Comparison of ENCODE assay signal across 8 cellular contexts in the genomic region with DNA sequence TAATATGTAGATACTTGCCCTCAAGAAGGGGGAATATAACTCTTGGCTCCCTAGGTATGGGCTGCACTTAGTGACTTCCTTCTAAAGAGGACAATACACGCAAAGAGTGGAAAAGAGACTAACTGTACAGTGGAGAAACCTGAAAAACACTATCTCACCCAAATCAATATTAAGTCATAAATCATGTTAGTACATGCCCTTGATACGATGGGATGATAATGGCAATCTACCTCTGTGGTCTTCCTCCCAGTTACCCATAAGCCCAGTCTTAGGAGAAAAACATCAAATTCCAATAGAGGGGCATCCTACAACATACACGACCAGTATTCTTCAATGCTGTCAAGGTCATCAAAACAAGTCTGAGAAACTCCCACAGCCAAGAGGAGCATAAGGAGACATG. TPM values are rescaled to one million over a fixed set of nuclear protein-coding genes. Genes with fewer than 3 reads are reported as not detected.
A peak's percentile ranks its signal among the peaks of the same experiment; 100 is the strongest.
DNase-seq lines count a peak whose midpoint lies in the region; ATAC-seq and TF ChIP-seq lines count a peak whose summit lies in the region.

No MANE protein-coding gene starts in this region.

- H3K4me3 ChIP-seq in right atrium auricular region: peak overlapping the region; percentile 86 to 89
- H3K4me3 ChIP-seq in body of pancreas: no peak overlapping the region
- peak overlapping the region; percentile 68 for H3K4me3 ChIP-seq in mesodermal cell (ENCODE audit: extremely low read depth, insufficient read depth, low read length, poor library complexity, severe bottlenecking)

- TF ChIP-seq CTCF in right atrium auricular region (IDR thresholded peaks at IDR 0.05): no peak
- TF ChIP-seq CTCF in body of pancreas (IDR thresholded peaks at IDR 0.05): no peak

- H3K36me3 ChIP-seq in right atrium auricular region (no peaks in the 10 kb centered on the region), body of pancreas (replicated peaks in 1 of 2; ENCODE audit: insufficient read depth in 1 of 2, low read depth in 2 of 2) (no peaks in the 10 kb centered on the region), mesodermal cell (ENCODE audit: control insufficient read depth, insufficient read depth, low read length) (peaks cover 4% of the 10 kb centered on the region)

- intact Hi-C loops in cardiac septum (cut with DNase I) (loop anchor here (5.0 kb wide), 1 partner anchor 115 kb away; the partner anchor contains the start of gene TRIM39), body of pancreas (cut with DNase I) (no loop called here)

- no peak for TF ChIP-seq POLR2A in body of pancreas (IDR thresholded peaks at IDR 0.05)

- 10 to 12% methylated on average over 3 of the region's 3 CpGs for WGBS in body of pancreas, 2 donors
- WGBS in mesodermal cell (ENCODE audit: insufficient coverage in 2 of 2), 2 experiments: 64% methylated on average over 2 of the region's 3 CpGs; no CpG with 5 or more reads in 1 of the 2 experiments

- H3K4me1 ChIP-seq in right atrium auricular region (peaks cover 0 to 43% of the 10 kb centered on the region in 2 donors), body of pancreas (peaks cover 57% of the 10 kb centered on the region), mesodermal cell (ENCODE audit: control insufficient read depth, insufficient read depth, low read length, poor library complexity, severe bottlenecking) (peaks cover 20% of the 10 kb centered on the region)

- no peak for DNase-seq in right atrium auricular region (ENCODE audit: low spot score)
- no peak for DNase-seq in cardiac septum (ENCODE audit: low spot score)
- DNase-seq in body of pancreas: no peak
- DNase-seq in GDM1 (lab: John Stamatoyannopoulos, UW): no peak
- DNase-seq in NCI-H1417 treated with DMSO at 0.1 percent for 48 hours (lab: John Stamatoyannopoulos, UW): no peak
- DNase-seq in NCI-H2107 treated with DMSO at 0.1 percent for 48 hours (lab: John Stamatoyannopoulos, UW; ENCODE audit: unreplicated experiment): no peak

- ATAC-seq in body of pancreas (no peak), HG03175 (IDR thresholded peaks at IDR 0.05; ENCODE audit: unreplicated experiment) (no peak)

- H3K9me3 ChIP-seq in right atrium auricular region: no peaks in the 10 kb centered on the region
- no peaks in the 10 kb centered on the region for H3K9me3 ChIP-seq in body of pancreas
- H3K9me3 ChIP-seq in mesodermal cell (ENCODE audit: control insufficient read depth, low read length): no peaks in the 10 kb centered on the region

- H3K27me3 ChIP-seq in right atrium auricular region: no peaks in the 10 kb centered on the region
- no peaks in the 10 kb centered on the region for H3K27me3 ChIP-seq in body of pancreas

- H3K27ac ChIP-seq in right atrium auricular region: no peak overlapping the region
- peak overlapping the region in 3 of 4 donors; percentile 97 to 99 (median 97) for H3K27ac ChIP-seq in body of pancreas
- H3K27ac ChIP-seq in mesodermal cell (ENCODE audit: low read depth, low read length, severe bottlenecking): no peak overlapping the region

RNA-seq across cellular contexts. Expression of gene TRIM26, which starts 1.3 kb away (rescaled TPM):
- total RNA-seq in right atrium auricular region (10 to 100 TPM; 20.0 to 27.8 TPM), cardiac septum (24.2 TPM), body of pancreas (10 to 100 TPM; 31.9 to 66.6 TPM)
- polyA plus RNA-seq in mesodermal cell (2013, experiment 1 of 2): 15.6 TPM
- 16.3 TPM for polyA plus RNA-seq in mesodermal cell (2013, experiment 2 of 2)

RNA-seq across cellular contexts. Expression of gene TRIM15, which starts 48.6 kb away (rescaled TPM):
- not detected for total RNA-seq in right atrium auricular region
- total RNA-seq in cardiac septum: not detected
- under 1 TPM in 1 of 2 donors, not detected in 1; 0.52 TPM for total RNA-seq in body of pancreas
- not detected for polyA plus RNA-seq in mesodermal cell (2013, experiment 1 of 2)
- not detected for polyA plus RNA-seq in mesodermal cell (2013, experiment 2 of 2)

RNA-seq across cellular contexts. Expression of gene TRIM10, which starts 50.9 kb away (rescaled TPM):
- total RNA-seq in right atrium auricular region: not detected
- total RNA-seq in cardiac septum: 0.08 TPM
- not detected for total RNA-seq in body of pancreas
- 0.07 TPM for polyA plus RNA-seq in mesodermal cell (2013, experiment 1 of 2)
- not detected for polyA plus RNA-seq in mesodermal cell (2013, experiment 2 of 2)

Comparison
In these comparisons a context has a peak if more than half of its experiments do, and no peak if none do; other contexts are left out.
1. H3K27ac ChIP-seq: peak in body of pancreas (3 of 4); none in right atrium auricular region (0 of 2) and mesodermal cell (single experiment).
2. H3K4me3 ChIP-seq: peak in right atrium auricular region (2 of 2) and mesodermal cell (single experiment); none in body of pancreas (0 of 2).